ENCODE assay signal across 29 cellular contexts in the genomic region with DNA sequence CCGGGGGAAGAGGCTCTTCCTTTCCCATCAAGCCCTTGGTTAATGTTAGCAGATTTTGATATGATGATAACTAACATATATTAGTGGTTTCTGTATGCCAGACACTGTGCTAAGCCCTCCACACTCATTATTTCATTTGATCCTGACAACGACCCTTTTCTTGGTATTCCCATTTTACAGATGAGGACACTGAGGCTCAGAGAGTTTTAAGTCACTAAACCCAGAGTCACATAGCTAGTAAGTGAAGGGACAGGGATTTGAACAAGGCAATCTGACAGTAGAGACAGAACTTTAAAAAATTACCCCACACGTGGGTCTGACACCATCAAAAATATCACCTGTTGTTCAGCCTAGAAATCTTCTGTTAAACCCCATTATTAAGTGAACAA. TPM values are rescaled to one million over a fixed set of nuclear protein-coding genes. Genes with fewer than 3 reads are reported as not detected.
"Had no signal": no experiment of that assay in that cellular context is flagged by ENCODE, and none has a peak within 500 bp of the region (broad histone marks: within the 10 kb centered on the region; RNA-seq: fewer than 3 reads in every experiment).

No MANE protein-coding gene starts in this region.

- H3K27ac ChIP-seq: esophagus squamous epithelium, heart right ventricle, lower lobe of right lung, neutrophil, pancreas, testis, tibial artery had no signal

- ATAC-seq: effector memory CD8-positive, alpha-beta T cell; heart right ventricle; left ventricle myocardium superior; lower lobe of right lung; pancreas; sciatic nerve had no signal

- DNase-seq: cortex of kidney; effector memory CD8-positive, alpha-beta T cell; erythroblast; esophagus squamous epithelium; foreskin melanocyte; glutamatergic neuron; heart right ventricle; left ventricle myocardium superior; lower lobe of right lung; pancreas; stimulated activated CD4-positive, alpha-beta T cell treated with anti-CD3 and anti-CD28 coated beads, Interleukin-12 subunit alpha, Interleukin-12 subunit beta, amount 100 ng/mL, for 4 hours; stimulated activated CD4-positive, alpha-beta T cell treated with anti-CD3 and anti-CD28 coated beads, Interleukin-1b, Interleukin-23, amount 100 ng/mL, for 48 hours; stimulated activated CD4-positive, alpha-beta T cell treated with anti-CD3 and anti-CD28 coated beads, Interleukin-4, amount 100 ng/mL, for 1 hour; stimulated activated CD8-positive, alpha-beta memory T cell treated with anti-CD3 and anti-CD28 coated beads, Interleukin-4, amount 100 ng/mL, for 48 hours; stimulated activated naive CD4-positive, alpha-beta T cell treated with Interleukin-2 at 50 U/mL for 16 hours; substantia nigra; testis; tibial artery had no signal

- H3K27me3 Mint-ChIP-seq: type B pancreatic cell had no signal

- H3K27me3 ChIP-seq: esophagus squamous epithelium, heart right ventricle, neutrophil, pancreas, testis, tibial artery had no signal

- H3K4me2 ChIP-seq: smooth muscle cell had no signal

- H3K4me3 Mint-ChIP-seq: effector memory CD8-positive, alpha-beta T cell; natural killer cell treated with Interleukin-12 subunit alpha and Interleukin-12 subunit beta and Interleukin-15 and Interleukin-18, amount 100 ng/mL, for 72 hours; neural crest cell; type B pancreatic cell had no signal

- H3K36me3 ChIP-seq: esophagus squamous epithelium, heart right ventricle, lower lobe of right lung, neutrophil, pancreas, tibial artery had no signal

- H3K9me3 Mint-ChIP-seq: effector memory CD8-positive, alpha-beta T cell; natural killer cell treated with Interleukin-12 subunit alpha and Interleukin-12 subunit beta and Interleukin-15 and Interleukin-18, amount 100 ng/mL, for 72 hours; neural crest cell had no signal

- H3K27ac Mint-ChIP-seq: effector memory CD8-positive, alpha-beta T cell; natural killer cell treated with Interleukin-12 subunit alpha and Interleukin-12 subunit beta and Interleukin-15 and Interleukin-18, amount 100 ng/mL, for 72 hours; progenitor cell of endocrine pancreas; type B pancreatic cell had no signal

- FAIRE-seq: endometrium, keratinocyte, pancreas had no signal

- H3K36me3 Mint-ChIP-seq: natural killer cell treated with Interleukin-12 subunit alpha and Interleukin-12 subunit beta and Interleukin-15 and Interleukin-18, amount 100 ng/mL, for 72 hours; type B pancreatic cell had no signal

- H3K4me3 ChIP-seq: esophagus squamous epithelium, heart right ventricle, lower lobe of right lung, pancreas, smooth muscle cell, testis, tibial artery had no signal

- H3K9me3 ChIP-seq: esophagus squamous epithelium, heart right ventricle, lower lobe of right lung, neutrophil, pancreas, testis, tibial artery had no signal

- H3K4me1 ChIP-seq: lower lobe of right lung had no signal

RNA-seq across cellular contexts. Expression of a gene that starts 22.4 kb away (rescaled TPM):
- total RNA-seq: dermis microvascular lymphatic vessel endothelial cell, neural crest cell, smooth muscle cell had no signal
- polyA plus RNA-seq: keratinocyte, smooth muscle cell had no signal

RNA-seq across cellular contexts. Expression of a gene that starts 58.3 kb away (rescaled TPM):
- total RNA-seq: dermis microvascular lymphatic vessel endothelial cell; mononuclear cell; natural killer cell treated with Interleukin-12 subunit alpha and Interleukin-12 subunit beta and Interleukin-15 and Interleukin-18, amount 100 ng/mL, for 72 hours; smooth muscle cell had no signal
- polyA plus RNA-seq: keratinocyte, smooth muscle cell had no signal
